1 cellular context compared by ENCODE assay signal in the genomic region with DNA sequence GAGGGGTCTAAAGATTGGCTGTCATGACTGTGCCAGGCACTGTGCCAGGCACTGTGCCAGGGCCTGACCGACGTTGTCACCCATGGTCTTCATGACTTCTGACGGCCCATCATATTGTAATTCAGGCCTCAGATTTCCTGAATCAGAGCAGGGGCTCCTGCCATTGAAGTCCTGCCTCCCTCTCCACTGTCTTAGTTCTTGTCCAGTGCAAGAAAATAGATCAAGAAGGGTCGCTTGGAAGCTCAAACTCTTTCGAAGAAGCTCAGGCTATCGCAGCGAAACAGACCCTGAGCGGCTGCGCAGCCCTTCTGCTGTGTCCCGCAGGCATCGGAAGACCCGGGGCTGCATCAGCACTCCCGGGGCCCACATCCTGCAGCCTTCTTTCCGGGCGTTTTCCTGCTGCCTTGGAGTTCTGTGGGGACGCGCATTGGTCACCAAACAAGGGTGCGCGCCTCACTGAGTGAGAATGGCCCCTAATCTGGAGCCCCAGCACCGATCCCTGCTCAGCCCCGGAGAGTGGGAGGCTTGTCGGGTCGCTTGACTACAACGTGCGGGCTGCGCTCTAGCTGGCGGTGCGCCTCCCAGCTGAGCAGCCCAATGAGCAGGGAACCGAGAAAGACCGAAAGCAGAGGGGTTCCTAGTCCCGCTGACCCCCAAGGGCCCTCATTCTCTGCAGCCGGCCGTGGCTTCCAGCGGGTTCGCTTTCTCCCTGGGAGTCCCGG. TPM values are rescaled to one million over a fixed set of nuclear protein-coding genes. Genes with fewer than 3 reads are reported as not detected.
"Had no signal": no experiment of that assay in that cellular context is flagged by ENCODE, and none has a peak within 500 bp of the region (broad histone marks: within the 10 kb centered on the region; RNA-seq: fewer than 3 reads in every experiment).

No MANE protein-coding gene starts in this region.

RNA-seq across cellular contexts. Expression of a gene that starts 49.6 kb away (rescaled TPM):
- polyA plus RNA-seq: liver had no signal
